In the genomic region with DNA sequence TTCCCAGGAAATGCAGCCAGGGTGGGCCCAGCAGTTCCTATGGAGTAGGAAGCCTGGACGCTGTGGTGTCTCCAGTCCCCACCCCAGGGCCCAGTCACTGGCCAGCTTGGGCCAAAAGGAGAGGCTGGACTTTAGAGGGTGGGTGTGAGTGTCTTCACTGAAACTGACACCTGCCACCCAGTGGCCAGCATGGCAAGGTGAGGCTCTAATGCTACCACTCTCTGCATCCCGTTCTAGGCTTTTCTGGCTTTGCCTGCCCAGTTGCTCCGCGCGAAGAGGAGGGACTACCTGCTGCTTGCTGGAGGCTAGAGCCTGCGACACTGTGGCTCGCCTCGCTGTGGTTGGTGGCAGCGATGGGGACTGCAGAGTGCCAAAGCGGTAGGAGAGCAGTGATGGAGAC, we compare ENCODE assay signal across 1 cellular context.
TF ChIP-seq lines count a peak whose summit lies in the region.

No MANE protein-coding gene starts in this region.

TF ChIP-seq in H1, 55 proteins besides CTCF, POLR2A, EP300 and RAD21 (continued from another document):
- TF ChIP-seq CHD1 (IDR thresholded peaks at IDR 0.05; ENCODE audit: low read depth, low read length) (no peak), HDAC6 (IDR thresholded peaks at IDR 0.05; ENCODE audit: low read depth, low read length) (no peak), RXRA (IDR thresholded peaks at IDR 0.05; ENCODE audit: insufficient read depth, low read depth, low read length) (no peak), POLR2AphosphoS5 (IDR thresholded peaks at IDR 0.05; ENCODE audit: low read depth, low read length) (no peak), MAFK (IDR thresholded peaks at IDR 0.05; ENCODE audit: low read depth, low read length) (no peak), SP4 (IDR thresholded peaks at IDR 0.05; ENCODE audit: low read length) (no peak), CBX8 (IDR thresholded peaks at IDR 0.05; ENCODE audit: borderline replicate concordance, low read depth, low read length) (no peak), GTF2F1 (IDR thresholded peaks at IDR 0.05; ENCODE audit: borderline replicate concordance, low read depth, low read length) (no peak), ZNF274 (IDR thresholded peaks at IDR 0.05; ENCODE audit: borderline replicate concordance, extremely low read depth, low read length) (no peak), SIRT6 (IDR thresholded peaks at IDR 0.05; ENCODE audit: low read length) (no peak), SP2 (IDR thresholded peaks at IDR 0.05; ENCODE audit: low read length) (no peak), CREB1 (IDR thresholded peaks at IDR 0.05) (no peak; the same call in 1 of the 2 replicates)
- TF ChIP-seq, protein P1, sequence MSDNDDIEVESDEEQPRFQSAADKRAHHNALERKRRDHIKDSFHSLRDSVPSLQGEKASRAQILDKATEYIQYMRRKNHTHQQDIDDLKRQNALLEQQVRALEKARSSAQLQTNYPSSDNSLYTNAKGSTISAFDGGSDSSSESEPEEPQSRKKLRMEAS (IDR thresholded peaks at IDR 0.05), result no peak
- TF ChIP-seq, protein P2, sequence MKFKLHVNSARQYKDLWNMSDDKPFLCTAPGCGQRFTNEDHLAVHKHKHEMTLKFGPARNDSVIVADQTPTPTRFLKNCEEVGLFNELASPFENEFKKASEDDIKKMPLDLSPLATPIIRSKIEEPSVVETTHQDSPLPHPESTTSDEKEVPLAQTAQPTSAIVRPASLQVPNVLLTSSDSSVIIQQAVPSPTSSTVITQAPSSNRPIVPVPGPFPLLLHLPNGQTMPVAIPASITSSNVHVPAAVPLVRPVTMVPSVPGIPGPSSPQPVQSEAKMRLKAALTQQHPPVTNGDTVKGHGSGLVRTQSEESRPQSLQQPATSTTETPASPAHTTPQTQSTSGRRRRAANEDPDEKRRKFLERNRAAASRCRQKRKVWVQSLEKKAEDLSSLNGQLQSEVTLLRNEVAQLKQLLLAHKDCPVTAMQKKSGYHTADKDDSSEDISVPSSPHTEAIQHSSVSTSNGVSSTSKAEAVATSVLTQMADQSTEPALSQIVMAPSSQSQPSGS (IDR thresholded peaks at IDR 0.05; ENCODE audit: low read length), result no peak
